Comparison of ENCODE assay signal across 13 cellular contexts in the genomic region with DNA sequence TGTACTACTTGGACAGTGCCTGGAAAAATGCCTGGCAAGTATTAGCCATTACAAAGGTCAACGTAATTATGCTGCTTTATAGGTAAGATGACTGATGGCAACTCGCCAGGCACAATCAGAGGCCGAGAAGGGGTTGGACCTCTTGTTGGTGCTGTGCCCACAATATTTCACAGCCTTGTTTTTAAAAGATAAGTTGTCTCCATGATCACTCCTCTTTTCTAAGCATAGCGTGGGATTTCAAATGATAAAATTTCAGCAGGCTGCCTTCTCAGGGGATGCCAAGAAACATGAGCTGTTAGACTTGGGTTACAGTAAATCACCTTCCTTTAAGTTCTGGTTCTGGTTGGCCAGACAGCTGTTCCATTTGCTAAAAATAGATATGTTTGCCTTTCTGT. TPM values are rescaled to one million over a fixed set of nuclear protein-coding genes. Genes with fewer than 3 reads are reported as not detected.
A peak's percentile ranks its signal among the peaks of the same experiment; 100 is the strongest.
DNase-seq lines count a peak whose midpoint lies in the region; ATAC-seq and TF ChIP-seq lines count a peak whose summit lies in the region.
"Had no signal": no experiment of that assay in that cellular context is flagged by ENCODE, and none has a peak within 500 bp of the region (broad histone marks: within the 10 kb centered on the region; RNA-seq: fewer than 3 reads in every experiment).

No MANE protein-coding gene starts in this region.

- no peaks in the 10 kb centered on the region for H3K9me3 ChIP-seq in vagina
- H3K9me3 ChIP-seq: neutrophil had no signal

- H3K36me3 Mint-ChIP-seq in activated naive CD4-positive, alpha-beta T cell treated with anti-CD3 and anti-CD28 coated beads, Interleukin-2, amount 10 ng/mL, durations not matched to agents 7 days and 5 days: peaks cover 24% of the 10 kb centered on the region
- peaks cover 3% of the 10 kb centered on the region for H3K36me3 Mint-ChIP-seq in activated naive CD8-positive, alpha-beta T cell treated with anti-CD3 and anti-CD28 coated beads, Interleukin-2, amount 10 ng/mL, durations not matched to agents 7 days and 5 days
- no peaks in the 10 kb centered on the region for H3K36me3 Mint-ChIP-seq in naive thymus-derived CD8-positive, alpha-beta T cell

- H3K27me3 Mint-ChIP-seq in activated naive CD4-positive, alpha-beta T cell treated with anti-CD3 and anti-CD28 coated beads, Interleukin-2, amount 10 ng/mL, durations not matched to agents 7 days and 5 days: peaks cover 41% of the 10 kb centered on the region
- H3K27me3 Mint-ChIP-seq in activated naive CD8-positive, alpha-beta T cell treated with anti-CD3 and anti-CD28 coated beads, Interleukin-2, amount 10 ng/mL, durations not matched to agents 7 days and 5 days: peaks cover 37% of the 10 kb centered on the region
- H3K27me3 Mint-ChIP-seq in naive thymus-derived CD8-positive, alpha-beta T cell: peaks cover 0 to 39% (median 21%) of the 10 kb centered on the region in 5 donors

- intact Hi-C loops in vagina (cut with DNase I): no loop called here
- intact Hi-C loops in head of caudate nucleus (cut with DNase I): no loop called here

- H3K36me3 ChIP-seq in vagina: peaks cover 0 to 4% of the 10 kb centered on the region in 2 donors
- H3K36me3 ChIP-seq: neutrophil had no signal

- H3K4me1 Mint-ChIP-seq in activated naive CD4-positive, alpha-beta T cell treated with anti-CD3 and anti-CD28 coated beads, Interleukin-2, amount 10 ng/mL, durations not matched to agents 7 days and 5 days: peaks cover 75% of the 10 kb centered on the region
- peaks cover 60% of the 10 kb centered on the region for H3K4me1 Mint-ChIP-seq in activated naive CD8-positive, alpha-beta T cell treated with anti-CD3 and anti-CD28 coated beads, Interleukin-2, amount 10 ng/mL, durations not matched to agents 7 days and 5 days
- peaks cover 35 to 76% (median 49%) of the 10 kb centered on the region in 4 donors for H3K4me1 Mint-ChIP-seq in naive thymus-derived CD8-positive, alpha-beta T cell

- H3K27ac Mint-ChIP-seq in activated naive CD4-positive, alpha-beta T cell treated with anti-CD3 and anti-CD28 coated beads, Interleukin-2, amount 10 ng/mL, durations not matched to agents 7 days and 5 days: peak overlapping the region; percentile 78
- H3K27ac Mint-ChIP-seq in activated naive CD8-positive, alpha-beta T cell treated with anti-CD3 and anti-CD28 coated beads, Interleukin-2, amount 10 ng/mL, durations not matched to agents 7 days and 5 days: peak overlapping the region; percentile 13
- H3K27ac Mint-ChIP-seq in naive thymus-derived CD8-positive, alpha-beta T cell: peak overlapping the region in 4 of 10 donors; percentile 12 to 88 (median 56)

- H3K27me3 ChIP-seq in vagina: no peaks in the 10 kb centered on the region

- ATAC-seq in activated naive CD8-positive, alpha-beta T cell treated with anti-CD3 and anti-CD28 coated beads, Interleukin-2, amount 10 ng/mL, durations not matched to agents 7 days and 5 days (ENCODE audit: low read depth): no peak
- no peak for ATAC-seq in naive thymus-derived CD8-positive, alpha-beta T cell

- TF ChIP-seq POLR2A in vagina (IDR thresholded peaks at IDR 0.05): no peak

- H3K4me1 ChIP-seq in vagina: peaks cover 42% of the 10 kb centered on the region

- CTCF ChIA-PET in activated naive CD4-positive, alpha-beta T cell treated with anti-CD3 and anti-CD28 coated beads, Interleukin-2, amount 10 ng/mL, durations not matched to agents 7 days and 5 days (lab: Charles Lee): interaction anchor here (0.5 to 1.2 kb wide), 2 partner anchors 78 to 146 kb away, joined by 3 to 6 read pairs; no protein-coding TSS in a partner anchor

- no peak overlapping the region for H3K4me3 ChIP-seq in vagina

- H3K4me3 Mint-ChIP-seq in activated naive CD4-positive, alpha-beta T cell treated with anti-CD3 and anti-CD28 coated beads, Interleukin-2, amount 10 ng/mL, durations not matched to agents 7 days and 5 days: peak overlapping the region; percentile 86
- peak overlapping the region; percentile 88 for H3K4me3 Mint-ChIP-seq in activated naive CD8-positive, alpha-beta T cell treated with anti-CD3 and anti-CD28 coated beads, Interleukin-2, amount 10 ng/mL, durations not matched to agents 7 days and 5 days
- peak overlapping the region; percentile 86 to 97 (median 93) for H3K4me3 Mint-ChIP-seq in naive thymus-derived CD8-positive, alpha-beta T cell

- no peak for DNase-seq in activated naive CD4-positive, alpha-beta T cell treated with anti-CD3 and anti-CD28 coated beads, Interleukin-2, amount 10 ng/mL, durations not matched to agents 7 days and 5 days
- no peak for DNase-seq in activated naive CD4-positive, alpha-beta T cell treated with anti-CD3 and anti-CD28 coated beads, Interleukin-2, amount 50 U/mL, for 16 hours
- DNase-seq in activated naive CD8-positive, alpha-beta T cell treated with anti-CD3 and anti-CD28 coated beads, Interleukin-2, amount 10 ng/mL, durations not matched to agents 7 days and 5 days: no peak
- DNase-seq in naive thymus-derived CD8-positive, alpha-beta T cell: no peak
- DNase-seq in vagina (ENCODE audit: extremely low spot score in 2 of 2) (no peak), NOMO-1 (lab: John Stamatoyannopoulos, UW; ENCODE audit: unreplicated experiment in 2 of 2) (no peak), DMS153 (lab: John Stamatoyannopoulos, UW) (no peak), head of caudate nucleus (no peak)
- DNase-seq: AML-193; NCI-H1436; stimulated activated CD4-positive, alpha-beta T cell treated with anti-CD3 and anti-CD28 coated beads, Interleukin-2, amount 100 ng/mL, for 48 hours had no signal

- peak overlapping the region; percentile 34 for H3K27ac ChIP-seq in vagina
- H3K27ac ChIP-seq: HL-60, neutrophil had no signal

- no peak for TF ChIP-seq CTCF in vagina (IDR thresholded peaks at IDR 0.05)

- POLR2A ChIA-PET in activated naive CD8-positive, alpha-beta T cell treated with anti-CD3 and anti-CD28 coated beads, Interleukin-2, amount 10 ng/mL, durations not matched to agents 7 days and 5 days (lab: Charles Lee): interaction anchor here (0.6 to 1.7 kb wide), 2 partner anchors 164 to 267 kb away, joined by 3 to 5 read pairs; partner anchors contain the start of gene AASDH
- POLR2A ChIA-PET in naive thymus-derived CD8-positive, alpha-beta T cell (lab: Charles Lee): interaction anchor here (0.7 to 1.3 kb wide), 2 partner anchors 10 to 101 kb away, joined by 4 read pairs; no protein-coding TSS in a partner anchor

- H3K9me3 Mint-ChIP-seq in activated naive CD4-positive, alpha-beta T cell treated with anti-CD3 and anti-CD28 coated beads, Interleukin-2, amount 10 ng/mL, durations not matched to agents 7 days and 5 days: no peaks in the 10 kb centered on the region
- H3K9me3 Mint-ChIP-seq in activated naive CD8-positive, alpha-beta T cell treated with anti-CD3 and anti-CD28 coated beads, Interleukin-2, amount 10 ng/mL, durations not matched to agents 7 days and 5 days: no peaks in the 10 kb centered on the region
- H3K9me3 Mint-ChIP-seq in naive thymus-derived CD8-positive, alpha-beta T cell: peaks cover 0 to 2% (median 0%) of the 10 kb centered on the region in 9 donors

RNA-seq across cellular contexts. Expression of gene HOPX, which starts 26.9 kb away (rescaled TPM):
- total RNA-seq in activated naive CD8-positive, alpha-beta T cell treated with anti-CD3 and anti-CD28 coated beads, Interleukin-2, amount 10 ng/mL, durations not matched to agents 7 days and 5 days: 10 to 100 TPM; 22.1 to 25.2 TPM
- total RNA-seq in naive thymus-derived CD8-positive, alpha-beta T cell: 1 to 10 TPM; 5.9 to 6.9 TPM
- polyA plus RNA-seq in naive thymus-derived CD8-positive, alpha-beta T cell: 100 to 1,000 TPM in 1 of 3 donors, 10 to 100 TPM in 1, 1 to 10 TPM in 1; 5.0 to 183 (median 21.4) TPM
- total RNA-seq in vagina: 112 TPM
